In the genomic region with DNA sequence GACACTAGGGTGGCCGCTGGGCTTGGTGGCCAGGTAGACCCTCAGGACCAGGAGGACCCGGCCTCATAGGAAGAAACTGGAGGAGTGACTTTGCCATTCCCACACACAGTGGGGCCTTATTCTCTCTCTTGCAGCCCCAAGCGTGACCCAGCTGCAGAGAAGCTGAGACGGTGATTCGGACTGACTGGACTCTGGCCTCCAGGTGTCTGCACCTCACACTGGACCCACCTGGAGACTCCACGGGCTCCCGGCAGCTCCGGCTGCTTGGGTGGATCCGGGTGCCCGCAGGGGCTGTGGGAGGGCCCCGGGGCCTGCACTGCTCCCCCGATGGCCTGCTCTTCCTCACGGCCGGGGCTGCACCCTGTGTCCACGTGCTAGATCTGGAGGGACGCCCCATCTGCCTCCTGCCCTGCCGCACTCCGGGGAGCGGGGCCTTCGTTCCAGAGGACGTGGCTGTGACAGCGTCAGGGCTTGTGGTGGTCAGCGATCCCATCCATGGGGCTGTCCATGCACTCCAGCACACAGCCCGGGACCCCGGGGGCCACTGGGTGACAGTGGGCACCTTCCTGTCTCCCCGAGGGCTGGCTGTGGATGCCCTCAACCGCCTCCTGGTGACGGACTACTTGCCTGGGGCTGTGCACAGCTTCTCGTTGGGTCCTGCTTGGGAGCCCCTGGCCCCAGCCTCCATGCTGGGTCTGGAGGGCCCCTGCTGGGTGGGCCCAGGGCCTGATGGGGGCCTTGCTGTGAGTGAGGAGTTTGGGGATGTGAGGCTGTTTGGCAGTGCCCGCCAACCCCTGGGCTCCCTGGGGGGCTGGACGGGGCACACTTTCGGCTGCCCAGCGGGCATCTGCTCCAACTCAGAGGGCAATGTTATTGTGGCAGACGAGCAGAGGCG, we compare ENCODE assay signal across 1 cellular context.
TF ChIP-seq lines count a peak whose summit lies in the region.

No MANE protein-coding gene starts in this region.

TF ChIP-seq in K562, 482 proteins besides CTCF, POLR2A, EP300 and RAD21 (continues in another document):
- no peak for TF ChIP-seq FOXK2 (conservative IDR thresholded peaks at IDR 0.05 in 1 of 2, IDR thresholded peaks at IDR 0.05 in 1 of 2; ENCODE audit: low read depth in 2 of 2)
- TF ChIP-seq EP400 (IDR thresholded peaks at IDR 0.05) = 0 out of 2 replicates have a peak, but pooled peaks have one; percentile 12
- TF ChIP-seq HDAC6 (IDR thresholded peaks at IDR 0.05; ENCODE audit: low read depth, low read length) = no peak
- TF ChIP-seq NRF1 (conservative IDR thresholded peaks at IDR 0.05 in 1 of 2, IDR thresholded peaks at IDR 0.05 in 1 of 2) = 0 out of 4 replicates have a peak, but pooled peaks of 1 of the 2 experiments have one; percentile 1
- TF ChIP-seq E2F3 (CRISPR knock-in tag; IDR thresholded peaks at IDR 0.05) = 0 out of 2 replicates have a peak, but pooled peaks have one; percentile 13
- no peak for TF ChIP-seq MXI1 (IDR thresholded peaks at IDR 0.05; ENCODE audit: low read depth, low read length)
- TF ChIP-seq ZNF143 (CRISPR knock-in tag; IDR thresholded peaks at IDR 0.05) = no peak
- TF ChIP-seq DDX20 (tag; IDR thresholded peaks at IDR 0.05; ENCODE audit: low read depth) = no peak
- TF ChIP-seq ILF3 (IDR thresholded peaks at IDR 0.05; ENCODE audit: borderline replicate concordance) = no peak
- TF ChIP-seq DIDO1 (tag; IDR thresholded peaks at IDR 0.05; ENCODE audit: low read depth) = no peak
- no peak for TF ChIP-seq ATF1 (CRISPR knock-in tag; IDR thresholded peaks at IDR 0.05)
- TF ChIP-seq ATF1 (tag; IDR thresholded peaks at IDR 0.05) = no peak; the same call in 1 of the 2 replicates
- no peak for TF ChIP-seq PHF21A (IDR thresholded peaks at IDR 0.05; ENCODE audit: borderline replicate concordance, low read depth)
- no peak for TF ChIP-seq NFE2L1 (tag; IDR thresholded peaks at IDR 0.05; ENCODE audit: borderline replicate concordance, low read depth)
- no peak for TF ChIP-seq HCFC1 (IDR thresholded peaks at IDR 0.05; ENCODE audit: low read depth, low read length)
- no peak for TF ChIP-seq ZNF23 (CRISPR knock-in tag; IDR thresholded peaks at IDR 0.05)
- no peak for TF ChIP-seq FOXP1 (CRISPR knock-in tag; IDR thresholded peaks at IDR 0.05)
- no peak for TF ChIP-seq BDP1 (IDR thresholded peaks at IDR 0.05; ENCODE audit: insufficient read depth, insufficient read length)
- no peak for TF ChIP-seq CCAR2 (IDR thresholded peaks at IDR 0.05; ENCODE audit: low read depth, low read length)
- no peak for TF ChIP-seq BRCA1 (IDR thresholded peaks at IDR 0.05)
- TF ChIP-seq BRCA1 (CRISPR knock-in tag; IDR thresholded peaks at IDR 0.05) = no peak
- TF ChIP-seq BRD4 (IDR thresholded peaks at IDR 0.05) = no peak
- TF ChIP-seq NR3C1 (CRISPR knock-in tag; IDR thresholded peaks at IDR 0.05) = peak; percentile 73
- TF ChIP-seq MTA1 (IDR thresholded peaks at IDR 0.05; ENCODE audit: borderline replicate concordance) = no peak
- TF ChIP-seq SMARCC2 (IDR thresholded peaks at IDR 0.05; ENCODE audit: low read depth) = no peak
- TF ChIP-seq DPF2 (IDR thresholded peaks at IDR 0.05) = 0 out of 2 replicates have a peak, but pooled peaks have one; percentile 25
- TF ChIP-seq, protein P1, sequence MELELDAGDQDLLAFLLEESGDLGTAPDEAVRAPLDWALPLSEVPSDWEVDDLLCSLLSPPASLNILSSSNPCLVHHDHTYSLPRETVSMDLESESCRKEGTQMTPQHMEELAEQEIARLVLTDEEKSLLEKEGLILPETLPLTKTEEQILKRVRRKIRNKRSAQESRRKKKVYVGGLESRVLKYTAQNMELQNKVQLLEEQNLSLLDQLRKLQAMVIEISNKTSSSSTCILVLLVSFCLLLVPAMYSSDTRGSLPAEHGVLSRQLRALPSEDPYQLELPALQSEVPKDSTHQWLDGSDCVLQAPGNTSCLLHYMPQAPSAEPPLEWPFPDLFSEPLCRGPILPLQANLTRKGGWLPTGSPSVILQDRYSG (tag; conservative IDR thresholded peaks at IDR 0.05; ENCODE audit: low read depth) = 0 out of 2 replicates have a peak, but pooled peaks have one; percentile 16
- no peak for TF ChIP-seq FIP1L1 (IDR thresholded peaks at IDR 0.05; ENCODE audit: low read depth, low read length, poor library complexity, severe bottlenecking)
- TF ChIP-seq, protein P2, sequence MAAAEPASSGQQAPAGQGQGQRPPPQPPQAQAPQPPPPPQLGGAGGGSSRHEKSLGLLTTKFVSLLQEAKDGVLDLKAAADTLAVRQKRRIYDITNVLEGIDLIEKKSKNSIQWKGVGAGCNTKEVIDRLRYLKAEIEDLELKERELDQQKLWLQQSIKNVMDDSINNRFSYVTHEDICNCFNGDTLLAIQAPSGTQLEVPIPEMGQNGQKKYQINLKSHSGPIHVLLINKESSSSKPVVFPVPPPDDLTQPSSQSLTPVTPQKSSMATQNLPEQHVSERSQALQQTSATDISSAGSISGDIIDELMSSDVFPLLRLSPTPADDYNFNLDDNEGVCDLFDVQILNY (CRISPR knock-in tag; IDR thresholded peaks at IDR 0.05) = no peak
- TF ChIP-seq CBFA2T2 (conservative IDR thresholded peaks at IDR 0.05) = no peak
- TF ChIP-seq, protein P3, sequence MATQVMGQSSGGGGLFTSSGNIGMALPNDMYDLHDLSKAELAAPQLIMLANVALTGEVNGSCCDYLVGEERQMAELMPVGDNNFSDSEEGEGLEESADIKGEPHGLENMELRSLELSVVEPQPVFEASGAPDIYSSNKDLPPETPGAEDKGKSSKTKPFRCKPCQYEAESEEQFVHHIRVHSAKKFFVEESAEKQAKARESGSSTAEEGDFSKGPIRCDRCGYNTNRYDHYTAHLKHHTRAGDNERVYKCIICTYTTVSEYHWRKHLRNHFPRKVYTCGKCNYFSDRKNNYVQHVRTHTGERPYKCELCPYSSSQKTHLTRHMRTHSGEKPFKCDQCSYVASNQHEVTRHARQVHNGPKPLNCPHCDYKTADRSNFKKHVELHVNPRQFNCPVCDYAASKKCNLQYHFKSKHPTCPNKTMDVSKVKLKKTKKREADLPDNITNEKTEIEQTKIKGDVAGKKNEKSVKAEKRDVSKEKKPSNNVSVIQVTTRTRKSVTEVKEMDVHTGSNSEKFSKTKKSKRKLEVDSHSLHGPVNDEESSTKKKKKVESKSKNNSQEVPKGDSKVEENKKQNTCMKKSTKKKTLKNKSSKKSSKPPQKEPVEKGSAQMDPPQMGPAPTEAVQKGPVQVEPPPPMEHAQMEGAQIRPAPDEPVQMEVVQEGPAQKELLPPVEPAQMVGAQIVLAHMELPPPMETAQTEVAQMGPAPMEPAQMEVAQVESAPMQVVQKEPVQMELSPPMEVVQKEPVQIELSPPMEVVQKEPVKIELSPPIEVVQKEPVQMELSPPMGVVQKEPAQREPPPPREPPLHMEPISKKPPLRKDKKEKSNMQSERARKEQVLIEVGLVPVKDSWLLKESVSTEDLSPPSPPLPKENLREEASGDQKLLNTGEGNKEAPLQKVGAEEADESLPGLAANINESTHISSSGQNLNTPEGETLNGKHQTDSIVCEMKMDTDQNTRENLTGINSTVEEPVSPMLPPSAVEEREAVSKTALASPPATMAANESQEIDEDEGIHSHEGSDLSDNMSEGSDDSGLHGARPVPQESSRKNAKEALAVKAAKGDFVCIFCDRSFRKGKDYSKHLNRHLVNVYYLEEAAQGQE (CRISPR knock-in tag; IDR thresholded peaks at IDR 0.05; ENCODE audit: low read depth) = no peak
- TF ChIP-seq, protein P4, sequence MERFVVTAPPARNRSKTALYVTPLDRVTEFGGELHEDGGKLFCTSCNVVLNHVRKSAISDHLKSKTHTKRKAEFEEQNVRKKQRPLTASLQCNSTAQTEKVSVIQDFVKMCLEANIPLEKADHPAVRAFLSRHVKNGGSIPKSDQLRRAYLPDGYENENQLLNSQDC (CRISPR knock-in tag; IDR thresholded peaks at IDR 0.05) = no peak
- TF ChIP-seq ZNF24 (IDR thresholded peaks at IDR 0.05) = no peak
- TF ChIP-seq FOXM1 (IDR thresholded peaks at IDR 0.05; ENCODE audit: low read depth) = no peak
- no peak for TF ChIP-seq FOXM1 (CRISPR knock-in tag; IDR thresholded peaks at IDR 0.05; ENCODE audit: low read depth)
- TF ChIP-seq RHOXF2B (CRISPR knock-in tag; conservative IDR thresholded peaks at IDR 0.05) = no peak
- no peak for TF ChIP-seq TEAD2 (tag; IDR thresholded peaks at IDR 0.05)
- no peak for TF ChIP-seq CHD4 (IDR thresholded peaks at IDR 0.05; ENCODE audit: insufficient read depth, insufficient replicate concordance, low read depth, low read length, poor library complexity, severe bottlenecking)
- TF ChIP-seq, protein P5, sequence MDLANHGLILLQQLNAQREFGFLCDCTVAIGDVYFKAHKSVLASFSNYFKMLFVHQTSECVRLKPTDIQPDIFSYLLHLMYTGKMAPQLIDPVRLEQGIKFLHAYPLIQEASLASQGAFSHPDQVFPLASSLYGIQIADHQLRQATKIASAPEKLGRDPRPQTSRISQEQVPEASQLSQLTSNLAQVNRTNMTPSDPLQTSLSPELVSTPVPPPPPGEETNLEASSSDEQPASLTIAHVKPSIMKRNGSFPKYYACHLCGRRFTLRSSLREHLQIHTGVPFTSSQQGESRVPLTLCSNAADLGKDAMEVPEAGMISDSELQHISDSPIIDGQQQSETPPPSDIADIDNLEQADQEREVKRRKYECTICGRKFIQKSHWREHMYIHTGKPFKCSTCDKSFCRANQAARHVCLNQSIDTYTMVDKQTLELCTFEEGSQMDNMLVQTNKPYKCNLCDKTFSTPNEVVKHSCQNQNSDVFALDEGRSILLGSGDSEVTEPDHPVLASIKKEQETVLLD (IDR thresholded peaks at IDR 0.05) = no peak
- 0 out of 2 replicates have a peak, but pooled peaks have one; percentile 8 for TF ChIP-seq ZEB2 (IDR thresholded peaks at IDR 0.05)
- TF ChIP-seq BRD9 (IDR thresholded peaks at IDR 0.05; ENCODE audit: low read depth, partially characterized antibody) = no peak
- TF ChIP-seq, protein P6, sequence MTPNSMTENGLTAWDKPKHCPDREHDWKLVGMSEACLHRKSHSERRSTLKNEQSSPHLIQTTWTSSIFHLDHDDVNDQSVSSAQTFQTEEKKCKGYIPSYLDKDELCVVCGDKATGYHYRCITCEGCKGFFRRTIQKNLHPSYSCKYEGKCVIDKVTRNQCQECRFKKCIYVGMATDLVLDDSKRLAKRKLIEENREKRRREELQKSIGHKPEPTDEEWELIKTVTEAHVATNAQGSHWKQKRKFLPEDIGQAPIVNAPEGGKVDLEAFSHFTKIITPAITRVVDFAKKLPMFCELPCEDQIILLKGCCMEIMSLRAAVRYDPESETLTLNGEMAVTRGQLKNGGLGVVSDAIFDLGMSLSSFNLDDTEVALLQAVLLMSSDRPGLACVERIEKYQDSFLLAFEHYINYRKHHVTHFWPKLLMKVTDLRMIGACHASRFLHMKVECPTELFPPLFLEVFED (CRISPR knock-in tag; conservative IDR thresholded peaks at IDR 0.05) = no peak
- peak; percentile 41 for TF ChIP-seq HMGN3 (IDR thresholded peaks at IDR 0.05; ENCODE audit: borderline replicate concordance, extremely low read depth, insufficient read length, low read depth, low read length)
- TF ChIP-seq, protein P7, sequence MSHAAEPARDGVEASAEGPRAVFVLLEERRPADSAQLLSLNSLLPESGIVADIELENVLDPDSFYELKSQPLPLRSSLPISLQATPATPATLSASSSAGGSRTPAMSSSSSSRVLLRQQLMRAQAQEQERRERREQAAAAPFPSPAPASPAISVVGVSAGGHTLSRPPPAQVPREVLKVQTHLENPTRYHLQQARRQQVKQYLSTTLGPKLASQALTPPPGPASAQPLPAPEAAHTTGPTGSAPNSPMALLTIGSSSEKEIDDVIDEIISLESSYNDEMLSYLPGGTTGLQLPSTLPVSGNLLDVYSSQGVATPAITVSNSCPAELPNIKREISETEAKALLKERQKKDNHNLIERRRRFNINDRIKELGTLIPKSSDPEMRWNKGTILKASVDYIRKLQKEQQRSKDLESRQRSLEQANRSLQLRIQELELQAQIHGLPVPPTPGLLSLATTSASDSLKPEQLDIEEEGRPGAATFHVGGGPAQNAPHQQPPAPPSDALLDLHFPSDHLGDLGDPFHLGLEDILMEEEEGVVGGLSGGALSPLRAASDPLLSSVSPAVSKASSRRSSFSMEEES (CRISPR knock-in tag; IDR thresholded peaks at IDR 0.05) = no peak
- TF ChIP-seq, protein P8, sequence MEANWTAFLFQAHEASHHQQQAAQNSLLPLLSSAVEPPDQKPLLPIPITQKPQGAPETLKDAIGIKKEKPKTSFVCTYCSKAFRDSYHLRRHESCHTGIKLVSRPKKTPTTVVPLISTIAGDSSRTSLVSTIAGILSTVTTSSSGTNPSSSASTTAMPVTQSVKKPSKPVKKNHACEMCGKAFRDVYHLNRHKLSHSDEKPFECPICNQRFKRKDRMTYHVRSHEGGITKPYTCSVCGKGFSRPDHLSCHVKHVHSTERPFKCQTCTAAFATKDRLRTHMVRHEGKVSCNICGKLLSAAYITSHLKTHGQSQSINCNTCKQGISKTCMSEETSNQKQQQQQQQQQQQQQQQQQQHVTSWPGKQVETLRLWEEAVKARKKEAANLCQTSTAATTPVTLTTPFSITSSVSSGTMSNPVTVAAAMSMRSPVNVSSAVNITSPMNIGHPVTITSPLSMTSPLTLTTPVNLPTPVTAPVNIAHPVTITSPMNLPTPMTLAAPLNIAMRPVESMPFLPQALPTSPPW (CRISPR knock-in tag; IDR thresholded peaks at IDR 0.05) = peak; percentile 7
- no peak for TF ChIP-seq ZNF274 (IDR thresholded peaks at IDR 0.05; ENCODE audit: borderline replicate concordance, low read depth, low read length)
- TF ChIP-seq KDM5B (IDR thresholded peaks at IDR 0.05; ENCODE audit: insufficient replicate concordance, low read depth, low read length) = peak; percentile 42
- TF ChIP-seq NFE2 (IDR thresholded peaks at IDR 0.05; ENCODE audit: low read depth) = no peak
- TF ChIP-seq L3MBTL2 (IDR thresholded peaks at IDR 0.05) = 0 out of 2 replicates have a peak, but pooled peaks have one; percentile 19
- no peak for TF ChIP-seq ZKSCAN8 (CRISPR knock-in tag; IDR thresholded peaks at IDR 0.05)
- no peak for TF ChIP-seq GABPB1 (CRISPR knock-in tag; IDR thresholded peaks at IDR 0.05)
- TF ChIP-seq MCM5 (IDR thresholded peaks at IDR 0.05; ENCODE audit: low read depth) = no peak
- TF ChIP-seq ZNF239 (CRISPR knock-in tag; IDR thresholded peaks at IDR 0.05) = no peak
